1 cellular context compared by ENCODE assay signal in genomic region chr10:96843823-96844222, GRCh38.
TF ChIP-seq lines count a peak whose summit lies in the region.

No MANE protein-coding gene starts in this region.

TF ChIP-seq in K562, 482 proteins besides CTCF, POLR2A, EP300 and RAD21:
- no peak for TF ChIP-seq PREB (CRISPR knock-in tag; IDR thresholded peaks at IDR 0.05)
- peak; percentile 29 for TF ChIP-seq HNRNPK (IDR thresholded peaks at IDR 0.05; ENCODE audit: low read depth, low read length, poor library complexity, severe bottlenecking)
- no peak for TF ChIP-seq PHB (CRISPR knock-in tag; IDR thresholded peaks at IDR 0.05)
- TF ChIP-seq RBM25 (IDR thresholded peaks at IDR 0.05; ENCODE audit: low read depth, low read length, severe bottlenecking) = no peak
